In genomic region chr7:84175461-84175860, GRCh38 we compare ENCODE assay signal across 27 cellular contexts. TPM values are rescaled to one million over a fixed set of nuclear protein-coding genes. Genes with fewer than 3 reads are reported as not detected.
"Had no signal": no experiment of that assay in that cellular context is flagged by ENCODE, and none has a peak within 500 bp of the region (broad histone marks: within the 10 kb centered on the region; RNA-seq: fewer than 3 reads in every experiment).

No MANE protein-coding gene starts in this region.

- H3K4me3 Mint-ChIP-seq: activated B cell treated with CpG ODN at 0.5 μM for 24 hours; activated CD4-positive, alpha-beta T cell treated with anti-CD3 and anti-CD28 coated beads, Interleukin-2, amount 10 ng/mL, durations not matched to agents 24 days and 14 days; activated CD8-positive, alpha-beta memory T cell treated with anti-CD3 and anti-CD28 coated beads, Interleukin-2, amount 10 ng/mL, durations not matched to agents 7 days and 5 days; activated naive CD4-positive, alpha-beta T cell treated with anti-CD3 and anti-CD28 coated beads, Interleukin-2, amount 50 U/mL, for 24 hours; activated T-cell treated with anti-CD3 and anti-CD28 coated beads, Interleukin-2, amount 50 U/mL, for 24 hours; activated T-helper 1 cell treated with anti-CD3 and anti-CD28 coated beads, Interleukin-12 subunit alpha, Interleukin-12 subunit beta, Interleukin-2, Interleukin-4 antibody, amounts not matched to agents 30 ng/mL and 10 ng/mL and 1 ng/mL, durations not matched to agents 14 hours and 24 hours and 36 hours; brain; central memory CD8-positive, alpha-beta T cell; T-cell had no signal

- H3K27me3 ChIP-seq: ascending aorta had no signal

- H3K27ac ChIP-seq: ascending aorta had no signal

- H3K27me3 Mint-ChIP-seq: activated B cell treated with CpG ODN at 0.5 μM for 24 hours; activated CD4-positive, alpha-beta T cell treated with anti-CD3 and anti-CD28 coated beads, Interleukin-2, amount 10 ng/mL, durations not matched to agents 24 days and 14 days; activated CD8-positive, alpha-beta memory T cell treated with anti-CD3 and anti-CD28 coated beads, Interleukin-2, amount 10 ng/mL, durations not matched to agents 7 days and 5 days; activated naive CD4-positive, alpha-beta T cell treated with anti-CD3 and anti-CD28 coated beads, Interleukin-2, amount 50 U/mL, for 24 hours; activated T-cell treated with anti-CD3 and anti-CD28 coated beads, Interleukin-2, amount 50 U/mL, for 24 hours; brain; central memory CD8-positive, alpha-beta T cell; T-cell had no signal

- H3K36me3 Mint-ChIP-seq: activated CD8-positive, alpha-beta memory T cell treated with anti-CD3 and anti-CD28 coated beads, Interleukin-2, amount 10 ng/mL, durations not matched to agents 7 days and 5 days; activated naive CD4-positive, alpha-beta T cell treated with anti-CD3 and anti-CD28 coated beads, Interleukin-2, amount 50 U/mL, for 24 hours; T-cell had no signal

- H3K27ac Mint-ChIP-seq: activated B cell treated with CpG ODN at 0.5 μM for 24 hours; activated CD4-positive, alpha-beta T cell treated with anti-CD3 and anti-CD28 coated beads, Interleukin-2, amount 10 ng/mL, durations not matched to agents 24 days and 14 days; activated CD8-positive, alpha-beta memory T cell treated with anti-CD3 and anti-CD28 coated beads, Interleukin-2, amount 10 ng/mL, durations not matched to agents 7 days and 5 days; activated naive CD4-positive, alpha-beta T cell treated with anti-CD3 and anti-CD28 coated beads, Interleukin-2, amount 50 U/mL, for 24 hours; activated T-cell treated with anti-CD3 and anti-CD28 coated beads, Interleukin-2, amount 50 U/mL, for 24 hours; activated T-helper 1 cell treated with anti-CD3 and anti-CD28 coated beads, Interleukin-12 subunit alpha, Interleukin-12 subunit beta, Interleukin-2, Interleukin-4 antibody, amounts not matched to agents 30 ng/mL and 10 ng/mL and 1 ng/mL, durations not matched to agents 14 hours and 24 hours and 36 hours; brain; T-cell had no signal

- H3K9me3 ChIP-seq: ascending aorta had no signal

- H3K4me1 ChIP-seq: ascending aorta had no signal

- H3K9me3 Mint-ChIP-seq: activated B cell treated with CpG ODN at 0.5 μM for 24 hours; activated CD4-positive, alpha-beta T cell treated with anti-CD3 and anti-CD28 coated beads, Interleukin-2, amount 10 ng/mL, durations not matched to agents 24 days and 14 days; activated naive CD4-positive, alpha-beta T cell treated with anti-CD3 and anti-CD28 coated beads, Interleukin-2, amount 50 U/mL, for 24 hours; activated T-cell treated with anti-CD3 and anti-CD28 coated beads, Interleukin-2, amount 50 U/mL, for 24 hours; activated T-helper 1 cell treated with anti-CD3 and anti-CD28 coated beads, Interleukin-12 subunit alpha, Interleukin-12 subunit beta, Interleukin-2, Interleukin-4 antibody, amounts not matched to agents 30 ng/mL and 10 ng/mL and 1 ng/mL, durations not matched to agents 14 hours and 24 hours and 36 hours; central memory CD8-positive, alpha-beta T cell; T-cell had no signal

- H3K36me3 ChIP-seq: ascending aorta had no signal

- FAIRE-seq: TTC549 had no signal

- ATAC-seq: activated CD8-positive, alpha-beta memory T cell treated with anti-CD3 and anti-CD28 coated beads, Interleukin-2, amount 10 ng/mL, durations not matched to agents 7 days and 5 days; PC-3; T-cell had no signal

- H3K4me3 ChIP-seq: ascending aorta had no signal

- DNase-seq: activated B cell treated with CpG ODN at 0.5 μM for 24 hours; activated CD4-positive, alpha-beta T cell treated with anti-CD3 and anti-CD28 coated beads for 1 hour; activated CD4-positive, alpha-beta T cell treated with anti-CD3 and anti-CD28 coated beads, Interleukin-2, amount 10 ng/mL, durations not matched to agents 24 days and 14 days; activated CD4-positive, alpha-beta T cell treated with anti-CD3 and anti-CD28 coated beads, Interleukin-2, amount 50 U/mL, for 48 hours; activated CD8-positive, alpha-beta memory T cell treated with anti-CD3 and anti-CD28 coated beads, Interleukin-2, amount 10 ng/mL, durations not matched to agents 7 days and 5 days; activated effector memory CD4-positive, alpha-beta T cell treated with Interleukin-2 at 50 U/mL for 16 hours; activated naive CD4-positive, alpha-beta T cell; activated T-cell treated with anti-CD3 and anti-CD28 coated beads, Interleukin-2, amount 50 U/mL, for 24 hours; amniotic stem cell; Karpas-422; MM.1S; NCI-H1105 treated with DMSO at 0.1 percent for 48 hours; NCI-H1436 treated with DMSO at 0.1 percent for 48 hours; NCI-H187; NCI-H2081; NCI-H510A treated with DMSO at 0.1 percent for 48 hours; PC-3; SHP77 treated with DMSO at 0.1 percent for 48 hours; T-cell; T-helper 2 cell; T1000 had no signal

- H3K4me1 Mint-ChIP-seq: activated B cell treated with CpG ODN at 0.5 μM for 24 hours; activated CD4-positive, alpha-beta T cell treated with anti-CD3 and anti-CD28 coated beads, Interleukin-2, amount 10 ng/mL, durations not matched to agents 24 days and 14 days; activated CD8-positive, alpha-beta memory T cell treated with anti-CD3 and anti-CD28 coated beads, Interleukin-2, amount 10 ng/mL, durations not matched to agents 7 days and 5 days; activated naive CD4-positive, alpha-beta T cell treated with anti-CD3 and anti-CD28 coated beads, Interleukin-2, amount 50 U/mL, for 24 hours; central memory CD8-positive, alpha-beta T cell; T-cell had no signal

RNA-seq across cellular contexts. Expression of gene SEMA3A, which starts 19.1 kb away (rescaled TPM):
- total RNA-seq: activated B cell treated with CpG ODN at 0.5 μM for 24 hours; activated T-helper 1 cell treated with anti-CD3 and anti-CD28 coated beads, Interleukin-12 subunit alpha, Interleukin-12 subunit beta, Interleukin-2, Interleukin-4 antibody, amounts not matched to agents 30 ng/mL and 10 ng/mL and 1 ng/mL, durations not matched to agents 14 hours and 24 hours and 36 hours had no signal
